16 cellular contexts compared by ENCODE assay signal in the genomic region with DNA sequence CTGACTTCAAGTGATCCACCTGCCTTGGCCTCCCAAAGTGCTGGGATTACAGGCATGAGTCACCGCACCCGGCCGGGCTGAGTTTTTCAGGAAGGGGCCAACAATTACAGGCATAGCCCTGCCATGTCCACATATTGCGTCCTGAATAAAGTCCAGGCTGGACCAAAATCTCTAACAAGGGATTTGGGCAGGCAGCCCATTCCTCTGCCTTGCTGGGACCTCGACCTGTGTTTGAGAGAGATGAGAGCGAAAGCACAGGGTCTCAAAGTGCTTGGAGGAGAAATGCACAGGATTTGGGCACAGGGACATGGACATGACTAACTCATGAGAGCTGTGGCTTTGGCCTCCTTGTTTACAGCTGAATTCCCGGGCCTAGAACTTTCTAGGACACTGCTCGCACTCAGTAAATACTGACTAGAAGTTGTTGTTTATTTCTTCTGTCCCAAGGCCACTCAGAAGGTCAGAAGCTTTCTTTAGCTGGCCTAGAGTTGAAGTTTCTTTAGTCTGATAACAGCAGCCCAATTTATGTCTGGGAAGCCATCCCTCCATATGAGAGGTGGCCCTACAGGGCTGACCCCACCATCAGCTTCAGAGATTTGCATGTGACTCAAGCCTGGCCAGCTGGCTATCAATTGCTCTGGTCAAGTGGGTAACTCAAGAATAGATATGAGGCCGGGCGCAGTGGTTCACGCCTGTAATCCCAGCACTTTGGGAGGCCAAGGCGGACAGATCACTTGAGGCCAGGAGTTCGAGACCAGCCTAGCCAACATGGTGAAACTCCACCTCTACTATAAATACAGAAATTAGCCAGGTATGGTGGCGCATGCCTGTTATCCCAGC. TPM values are rescaled to one million over a fixed set of nuclear protein-coding genes. Genes with fewer than 3 reads are reported as not detected.
DNase-seq lines count a peak whose midpoint lies in the region; ATAC-seq and TF ChIP-seq lines count a peak whose summit lies in the region.
"Had no signal": no experiment of that assay in that cellular context is flagged by ENCODE, and none has a peak within 500 bp of the region (broad histone marks: within the 10 kb centered on the region; RNA-seq: fewer than 3 reads in every experiment).

No MANE protein-coding gene starts in this region.

- peaks cover 0 to 20% (median 2%) of the 10 kb centered on the region in 4 donors for H3K4me1 ChIP-seq in right lobe of liver
- H3K4me1 ChIP-seq: BE2C had no signal

- intact Hi-C loops in dorsolateral prefrontal cortex (cut with DNase I) = no loop called here
- intact Hi-C loops in right lobe of liver (cut with DNase I) = no loop called here

- DNase-seq in MG63 = peak; percentile 48
- no peak for DNase-seq in dorsolateral prefrontal cortex
- peak; percentile 78 to 86 (median 79) for DNase-seq in right lobe of liver
- no peak for DNase-seq in SHP77 (lab: John Stamatoyannopoulos, UW)
- no peak for DNase-seq in T1000 (lab: John Stamatoyannopoulos, UW)
- no peak for DNase-seq in GDM1 (lab: John Stamatoyannopoulos, UW)
- DNase-seq: activated CD4-positive, alpha-beta T cell treated with anti-CD3 and anti-CD28 coated beads for 36 hours; activated T-cell treated with anti-CD3 and anti-CD28 coated beads, Interleukin-2, amount 50 U/mL, for 1 hour; BE2C; effector CD8-positive, alpha-beta T cell; heart right ventricle; NCI-H1694; NCI-H526 had no signal

- ATAC-seq in right lobe of liver (peak; percentile 76 to 86 (median 78)), GM18867 (IDR thresholded peaks at IDR 0.05; ENCODE audit: unreplicated experiment) (no peak)
- ATAC-seq: activated CD4-positive, alpha-beta T cell treated with anti-CD3 and anti-CD28 coated beads for 36 hours had no signal

- H3K4me3 ChIP-seq in MG63 (no peak overlapping the region), dorsolateral prefrontal cortex (no peak overlapping the region), right lobe of liver (no peak overlapping the region)
- H3K4me3 ChIP-seq: heart right ventricle had no signal

- H3K36me3 ChIP-seq in MG63 = peaks cover 3% of the 10 kb centered on the region; the same call in 1 of the 2 replicates
- H3K36me3 ChIP-seq in right lobe of liver = peaks cover 0 to 6% (median 0%) of the 10 kb centered on the region in 4 donors

- H3K9me3 ChIP-seq in MG63 (no peaks in the 10 kb centered on the region), right lobe of liver (no peaks in the 10 kb centered on the region)
- H3K9me3 ChIP-seq: BE2C, heart right ventricle had no signal

- H3K27me3 ChIP-seq in MG63 (no peaks in the 10 kb centered on the region), dorsolateral prefrontal cortex (no peaks in the 10 kb centered on the region), right lobe of liver (no peaks in the 10 kb centered on the region)
- H3K27me3 ChIP-seq: BE2C, heart right ventricle had no signal

- TF ChIP-seq POLR2A in right lobe of liver (IDR thresholded peaks at IDR 0.05) = no peak

- no peak for TF ChIP-seq CTCF in dorsolateral prefrontal cortex (IDR thresholded peaks at IDR 0.05 in 54 of 56, conservative IDR thresholded peaks at IDR 0.05 in 2 of 56; ENCODE audit: low read depth in 1 of 56, partially characterized antibody in 56 of 56)
- TF ChIP-seq CTCF in right lobe of liver (IDR thresholded peaks at IDR 0.05) = no peak

- WGBS in right lobe of liver (ENCODE audit: insufficient coverage, low coverage, low lambda C conversion rate, missing lambda C conversion rate) = 52% methylated on average over 10 of the region's 14 CpGs

- H3K27ac ChIP-seq in dorsolateral prefrontal cortex (peak overlapping the region in 50 of 59 donors; percentile 2 to 96 (median 58)), right lobe of liver (peak overlapping the region; percentile 51 to 60 (median 51)), temporal lobe (ENCODE audit: low read depth, low read length) (peak overlapping the region; percentile 75)
- H3K27ac ChIP-seq: HL-60 had no signal

RNA-seq across cellular contexts. Expression of gene CAMKK2, which starts 11.7 kb away (rescaled TPM):
- 35.9 and 36.6 TPM in 2 replicates for total RNA-seq in MG63 (2014; rRNA removed; shearing (Covaris generic); ENCODE audit: low replicate concordance)
- total RNA-seq in dorsolateral prefrontal cortex (100 to 1,000 TPM in 117 of 120 experiments, 10 to 100 TPM in 3; 52.8 to 279 (median 164) TPM), right lobe of liver (10 to 100 TPM; 20.6 to 31.8 (median 24.1) TPM), temporal lobe (57.8 TPM)

Comparison
In these comparisons a context has a peak if more than half of its experiments do, and no peak if none do; other contexts are left out.
1. DNase-seq: peak in MG63 (single experiment) and right lobe of liver (3 of 3); none in dorsolateral prefrontal cortex (0 of 10), SHP77 (0 of 2), T1000 (single experiment) and GDM1 (single experiment).
2. Peak in every context shown above with its lines, with median percentiles within 50 percentile points of each other: H3K27ac ChIP-seq.